In genomic region chr2:159454185-159454584, GRCh38 we compare ENCODE assay signal across 23 cellular contexts.
A peak's percentile ranks its signal among the peaks of the same experiment; 100 is the strongest.
DNase-seq lines count a peak whose midpoint lies in the region; ATAC-seq, FAIRE-seq and TF ChIP-seq lines count a peak whose summit lies in the region.
"Had no signal": no experiment of that assay in that cellular context is flagged by ENCODE, and none has a peak within 500 bp of the region (broad histone marks: within the 10 kb centered on the region; RNA-seq: fewer than 3 reads in every experiment).

No MANE protein-coding gene starts in this region.

- intact Hi-C loops in mucosa of descending colon (cut with DNase I, micrococcal nuclease), result no loop called here

- no peak for TF ChIP-seq CTCF in bronchial epithelial cell (IDR thresholded peaks at IDR 0.05; ENCODE audit: insufficient read depth, low read length, severe bottlenecking)
- no peak for TF ChIP-seq CTCF in mucosa of descending colon (IDR thresholded peaks at IDR 0.05)

- H3K4me1 ChIP-seq in mucosa of descending colon (ENCODE audit: low read depth), result peaks cover 18% of the 10 kb centered on the region

- H3K27me3 Mint-ChIP-seq in activated naive CD8-positive, alpha-beta T cell treated with anti-CD3 and anti-CD28 coated beads, Interleukin-2, amount 10 ng/mL, durations not matched to agents 7 days and 5 days, result no peaks in the 10 kb centered on the region
- H3K27me3 Mint-ChIP-seq in activated naive CD8-positive, alpha-beta T cell treated with anti-CD3 and anti-CD28 coated beads for 36 hours, result no peaks in the 10 kb centered on the region
- H3K27me3 Mint-ChIP-seq: activated CD4-positive, alpha-beta T cell treated with anti-CD3 and anti-CD28 coated beads, Interleukin-2, amount 10 ng/mL, durations not matched to agents 24 days and 14 days; activated naive CD8-positive, alpha-beta T cell treated with anti-CD3 and anti-CD28 coated beads, Interleukin-2, amount 50 U/mL, for 24 hours; dendritic cell treated with granulocyte-macrophage colony-stimulating factor and Interleukin-4, amounts not matched to agents 40 ng/mL and 50 ng/mL, for 4 days; naive thymus-derived CD8-positive, alpha-beta T cell; stimulated activated memory B cell treated with anti-CD40 and anti-IgM and Interleukin-4, amounts not matched to agents 10 μg/mL and 1 μg/mL and 100 μg/mL, for 72 hours had no signal

- peaks cover 3% of the 10 kb centered on the region for H3K36me3 Mint-ChIP-seq in activated naive CD8-positive, alpha-beta T cell treated with anti-CD3 and anti-CD28 coated beads, Interleukin-2, amount 10 ng/mL, durations not matched to agents 7 days and 5 days
- H3K36me3 Mint-ChIP-seq in activated naive CD8-positive, alpha-beta T cell treated with anti-CD3 and anti-CD28 coated beads for 36 hours, result peaks cover 6% of the 10 kb centered on the region

- H3K4me1 Mint-ChIP-seq in activated naive CD8-positive, alpha-beta T cell treated with anti-CD3 and anti-CD28 coated beads, Interleukin-2, amount 10 ng/mL, durations not matched to agents 7 days and 5 days, result peaks cover 17% of the 10 kb centered on the region
- peaks cover 19% of the 10 kb centered on the region for H3K4me1 Mint-ChIP-seq in activated naive CD8-positive, alpha-beta T cell treated with anti-CD3 and anti-CD28 coated beads for 36 hours

- no peak for FAIRE-seq in bronchial epithelial cell (lab: Jason Lieb, UNC)
- FAIRE-seq: frontal cortex, pancreas had no signal

- no peaks in the 10 kb centered on the region for H3K9me3 ChIP-seq in mucosa of descending colon
- H3K9me3 ChIP-seq: pancreas, sigmoid colon had no signal

- no peak overlapping the region for H3K4me3 Mint-ChIP-seq in activated naive CD8-positive, alpha-beta T cell treated with anti-CD3 and anti-CD28 coated beads, Interleukin-2, amount 10 ng/mL, durations not matched to agents 7 days and 5 days
- no peak overlapping the region for H3K4me3 Mint-ChIP-seq in activated naive CD8-positive, alpha-beta T cell treated with anti-CD3 and anti-CD28 coated beads for 36 hours
- H3K4me3 Mint-ChIP-seq: activated CD4-positive, alpha-beta T cell treated with anti-CD3 and anti-CD28 coated beads, Interleukin-2, amount 10 ng/mL, durations not matched to agents 24 days and 14 days; activated naive CD8-positive, alpha-beta T cell treated with anti-CD3 and anti-CD28 coated beads, Interleukin-2, amount 50 U/mL, for 24 hours; dendritic cell treated with granulocyte-macrophage colony-stimulating factor and Interleukin-4, amounts not matched to agents 40 ng/mL and 50 ng/mL, for 4 days; naive thymus-derived CD8-positive, alpha-beta T cell; stimulated activated memory B cell treated with anti-CD40 and anti-IgM and Interleukin-4, amounts not matched to agents 10 μg/mL and 1 μg/mL and 100 μg/mL, for 72 hours had no signal

- no peak overlapping the region for H3K27ac Mint-ChIP-seq in activated naive CD8-positive, alpha-beta T cell treated with anti-CD3 and anti-CD28 coated beads, Interleukin-2, amount 10 ng/mL, durations not matched to agents 7 days and 5 days
- no peak overlapping the region for H3K27ac Mint-ChIP-seq in activated naive CD8-positive, alpha-beta T cell treated with anti-CD3 and anti-CD28 coated beads for 36 hours
- H3K27ac Mint-ChIP-seq: activated CD4-positive, alpha-beta T cell treated with anti-CD3 and anti-CD28 coated beads, Interleukin-2, amount 10 ng/mL, durations not matched to agents 24 days and 14 days; activated naive CD8-positive, alpha-beta T cell treated with anti-CD3 and anti-CD28 coated beads, Interleukin-2, amount 50 U/mL, for 24 hours; dendritic cell treated with granulocyte-macrophage colony-stimulating factor and Interleukin-4, amounts not matched to agents 40 ng/mL and 50 ng/mL, for 4 days; stimulated activated memory B cell treated with anti-CD40 and anti-IgM and Interleukin-4, amounts not matched to agents 10 μg/mL and 1 μg/mL and 100 μg/mL, for 72 hours had no signal

- no peaks in the 10 kb centered on the region for H3K27me3 ChIP-seq in bronchial epithelial cell (ENCODE audit: control insufficient read depth, insufficient read depth, low read length)
- H3K27me3 ChIP-seq: cardiac muscle cell, pancreas, sigmoid colon had no signal

- H3K4me3 ChIP-seq in bronchial epithelial cell (ENCODE audit: low read depth, low read length), result no peak overlapping the region
- H3K4me3 ChIP-seq in mucosa of descending colon, result no peak overlapping the region
- H3K4me3 ChIP-seq: cardiac muscle cell, pancreas, sigmoid colon had no signal

- no peaks in the 10 kb centered on the region for H3K9me3 Mint-ChIP-seq in activated naive CD8-positive, alpha-beta T cell treated with anti-CD3 and anti-CD28 coated beads, Interleukin-2, amount 10 ng/mL, durations not matched to agents 7 days and 5 days
- H3K9me3 Mint-ChIP-seq in activated naive CD8-positive, alpha-beta T cell treated with anti-CD3 and anti-CD28 coated beads for 36 hours, result peaks cover 2% of the 10 kb centered on the region
- H3K9me3 Mint-ChIP-seq: activated naive CD8-positive, alpha-beta T cell treated with anti-CD3 and anti-CD28 coated beads, Interleukin-2, amount 50 U/mL, for 24 hours; dendritic cell treated with granulocyte-macrophage colony-stimulating factor and Interleukin-4, amounts not matched to agents 40 ng/mL and 50 ng/mL, for 4 days; naive thymus-derived CD8-positive, alpha-beta T cell; stimulated activated memory B cell treated with anti-CD40 and anti-IgM and Interleukin-4, amounts not matched to agents 10 μg/mL and 1 μg/mL and 100 μg/mL, for 72 hours had no signal

- POLR2A ChIA-PET in activated naive CD8-positive, alpha-beta T cell treated with anti-CD3 and anti-CD28 coated beads, Interleukin-2, amount 10 ng/mL, durations not matched to agents 7 days and 5 days (lab: Charles Lee), result no interaction called here

- no peak for DNase-seq in activated naive CD8-positive, alpha-beta T cell treated with anti-CD3 and anti-CD28 coated beads, Interleukin-2, amount 10 ng/mL, durations not matched to agents 7 days and 5 days
- DNase-seq in activated naive CD8-positive, alpha-beta T cell treated with anti-CD3 and anti-CD28 coated beads for 36 hours, result no peak
- DNase-seq in NCI-H226 (peak; percentile 19), bronchial epithelial cell (ENCODE audit: low read depth) (peak; percentile 95), mucosa of descending colon (no peak), AG08396 (ENCODE audit: low spot score) (no peak), NCI-H128 (lab: John Stamatoyannopoulos, UW; ENCODE audit: unreplicated experiment) (no peak)
- DNase-seq: activated CD4-positive, alpha-beta T cell treated with anti-CD3 and anti-CD28 coated beads, Interleukin-2, amount 10 ng/mL, durations not matched to agents 24 days and 14 days; activated CD8-positive, alpha-beta memory T cell treated with anti-CD3 and anti-CD28 coated beads, Interleukin-2, amount 50 U/mL, for 4 hours; activated naive CD8-positive, alpha-beta T cell treated with anti-CD3 and anti-CD28 coated beads, Interleukin-2, amount 50 U/mL, for 24 hours; GF-D8; KBM-7; mesendoderm; naive thymus-derived CD8-positive, alpha-beta T cell; NCI-H2029 treated with DMSO at 0.1 percent for 48 hours; pancreas; SHP77; sigmoid colon had no signal

- H3K36me3 ChIP-seq in bronchial epithelial cell (ENCODE audit: control insufficient read depth, insufficient read depth, low read length), result no peaks in the 10 kb centered on the region
- no peaks in the 10 kb centered on the region for H3K36me3 ChIP-seq in mucosa of descending colon (ENCODE audit: low read depth)
- H3K36me3 ChIP-seq: cardiac muscle cell, pancreas, sigmoid colon had no signal

- peak; percentile 43 for ATAC-seq in activated naive CD8-positive, alpha-beta T cell treated with anti-CD3 and anti-CD28 coated beads, Interleukin-2, amount 10 ng/mL, durations not matched to agents 7 days and 5 days (ENCODE audit: low read depth)
- ATAC-seq in mucosa of descending colon, result peak; percentile 25
- no peak for ATAC-seq in GM18870 (IDR thresholded peaks at IDR 0.05; ENCODE audit: unreplicated experiment)
- ATAC-seq: activated naive CD8-positive, alpha-beta T cell treated with anti-CD3 and anti-CD28 coated beads, Interleukin-2, amount 50 U/mL, for 24 hours; naive thymus-derived CD8-positive, alpha-beta T cell; stimulated activated memory B cell treated with anti-CD40 and anti-IgM and Interleukin-4, amounts not matched to agents 10 μg/mL and 1 μg/mL and 100 μg/mL, for 72 hours had no signal

Comparison
In these comparisons a context has a peak if more than half of its experiments do, and no peak if none do; other contexts are left out.
1. DNase-seq: peak in NCI-H226 (single experiment) and bronchial epithelial cell (single experiment); none in activated naive CD8-positive, alpha-beta T cell treated with anti-CD3 and anti-CD28 coated beads, Interleukin-2, amount 10 ng/mL, durations not matched to agents 7 days and 5 days (single experiment), activated naive CD8-positive, alpha-beta T cell treated with anti-CD3 and anti-CD28 coated beads for 36 hours (single experiment), mucosa of descending colon (0 of 3), AG08396 (single experiment) and NCI-H128 (single experiment).